In the genomic region with DNA sequence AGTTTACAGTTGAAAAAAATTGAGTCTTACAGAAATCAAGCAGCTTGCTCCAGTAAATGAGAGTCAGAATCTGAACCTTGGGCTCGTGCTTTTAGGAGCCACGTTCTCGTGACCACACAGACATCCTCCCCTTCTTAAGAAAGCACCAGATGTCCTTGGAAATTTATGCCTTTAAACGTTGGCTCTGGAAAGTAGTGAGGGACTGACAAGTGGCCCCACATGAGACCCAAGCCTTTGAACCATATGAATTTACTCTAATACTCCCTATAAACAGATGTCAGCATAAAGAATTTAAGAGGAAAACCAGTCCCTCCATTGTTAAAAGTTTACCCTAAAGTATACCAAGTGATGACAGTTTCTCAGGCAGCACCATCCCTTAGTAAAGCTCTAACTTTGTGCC, we compare ENCODE assay signal across 18 cellular contexts.
A peak's percentile ranks its signal among the peaks of the same experiment; 100 is the strongest.
DNase-seq lines count a peak whose midpoint lies in the region; ATAC-seq and TF ChIP-seq lines count a peak whose summit lies in the region.
"Had no signal": no experiment of that assay in that cellular context is flagged by ENCODE, and none has a peak within 500 bp of the region (broad histone marks: within the 10 kb centered on the region; RNA-seq: fewer than 3 reads in every experiment).

No MANE protein-coding gene starts in this region.

- H3K27ac Mint-ChIP-seq in nephron: peak overlapping the region in 2 of 3 experiments; percentile 84 to 87
- H3K27ac Mint-ChIP-seq: CD8-positive, alpha-beta T cell; IgD-negative memory B cell had no signal

- ATAC-seq in HG03354 (IDR thresholded peaks at IDR 0.05; ENCODE audit: poor library complexity, severe bottlenecking, unreplicated experiment): no peak
- ATAC-seq: CD8-positive, alpha-beta T cell had no signal

- no peaks in the 10 kb centered on the region for H3K36me3 ChIP-seq in stomach smooth muscle (ENCODE audit: control insufficient read depth in 2 of 2, insufficient read depth in 2 of 2, low read length in 2 of 2)
- H3K36me3 ChIP-seq in suprapubic skin: no peaks in the 10 kb centered on the region
- H3K36me3 ChIP-seq: BLaER1 treated with 17β-estradiol and CSF1 and Interleukin-3, amounts not matched to agents 10 nM and 100 nM had no signal

- H3K4me1 Mint-ChIP-seq in nephron: peaks cover 42% of the 10 kb centered on the region
- H3K4me1 Mint-ChIP-seq: IgD-negative memory B cell had no signal

- no peak for TF ChIP-seq EP300 in suprapubic skin (IDR thresholded peaks at IDR 0.05)

- no peak for TF ChIP-seq POLR2A in suprapubic skin (IDR thresholded peaks at IDR 0.05)

- WGBS in suprapubic skin: 63% methylated on average over 4 of the region's 4 CpGs

- TF ChIP-seq CTCF in fibroblast of villous mesenchyme (IDR thresholded peaks at IDR 0.05; ENCODE audit: insufficient read depth, low read depth, low read length): no peak
- no peak for TF ChIP-seq CTCF in nephron (IDR thresholded peaks at IDR 0.05; ENCODE audit: unreplicated experiment in 3 of 3)
- no peak for TF ChIP-seq CTCF in suprapubic skin (IDR thresholded peaks at IDR 0.05)

- DNase-seq in NCI-H69 (lab: John Stamatoyannopoulos, UW): peak; percentile 6
- peak; percentile 24 for DNase-seq in fibroblast of villous mesenchyme (ENCODE audit: low read depth)
- DNase-seq in suprapubic skin (ENCODE audit: low spot score in 2 of 2): no peak
- DNase-seq in DMS79 (lab: John Stamatoyannopoulos, UW): no peak
- DNase-seq: Calu3; CD8-positive, alpha-beta T cell; HCEC 1CT; Karpas-422; NCI-H1048; NCI-H1436 treated with DMSO at 0.1 percent for 48 hours; NCI-H2029 treated with DMSO at 0.1 percent for 48 hours; NCI-H2171; Right ventricle myocardium superior had no signal

- no peaks in the 10 kb centered on the region for H3K4me1 ChIP-seq in stomach smooth muscle (ENCODE audit: control insufficient read depth, insufficient read depth, low read length)
- H3K4me1 ChIP-seq in suprapubic skin: no peaks in the 10 kb centered on the region
- H3K4me1 ChIP-seq: BLaER1 treated with 17β-estradiol and CSF1 and Interleukin-3, amounts not matched to agents 10 nM and 100 nM had no signal

- H3K9me3 ChIP-seq in stomach smooth muscle (ENCODE audit: control insufficient read depth in 2 of 2, low read length in 2 of 2) (no peaks in the 10 kb centered on the region), suprapubic skin (no peaks in the 10 kb centered on the region)
- H3K9me3 ChIP-seq: BLaER1 treated with 17β-estradiol and CSF1 and Interleukin-3, amounts not matched to agents 10 nM and 100 nM had no signal

- H3K27me3 ChIP-seq in stomach smooth muscle (ENCODE audit: control insufficient read depth in 1 of 2, insufficient read depth in 2 of 2, low read length in 2 of 2) (no peaks in the 10 kb centered on the region), suprapubic skin (no peaks in the 10 kb centered on the region)
- H3K27me3 ChIP-seq: BLaER1 treated with 17β-estradiol and CSF1 and Interleukin-3, amounts not matched to agents 10 nM and 100 nM had no signal

- no peaks in the 10 kb centered on the region for H3K36me3 Mint-ChIP-seq in nephron (ENCODE audit: low read depth)
- H3K36me3 Mint-ChIP-seq: CD8-positive, alpha-beta T cell; IgD-negative memory B cell had no signal

- no peaks in the 10 kb centered on the region for H3K27me3 Mint-ChIP-seq in nephron (ENCODE audit: low read depth)
- H3K27me3 Mint-ChIP-seq: IgD-negative memory B cell had no signal

- H3K4me3 Mint-ChIP-seq in nephron: no peak overlapping the region
- H3K4me3 Mint-ChIP-seq: CD8-positive, alpha-beta T cell; IgD-negative memory B cell had no signal

- peak overlapping the region; percentile 56 for H3K27ac ChIP-seq in stomach smooth muscle (ENCODE audit: low read length)
- H3K27ac ChIP-seq in suprapubic skin: no peak overlapping the region
- H3K27ac ChIP-seq: BLaER1 treated with 17β-estradiol and CSF1 and Interleukin-3, amounts not matched to agents 10 nM and 100 nM had no signal

- H3K9me3 Mint-ChIP-seq in nephron: no peaks in the 10 kb centered on the region
- H3K9me3 Mint-ChIP-seq: CD8-positive, alpha-beta T cell; IgD-negative memory B cell had no signal

- no peak overlapping the region for H3K4me3 ChIP-seq in fibroblast of villous mesenchyme (ENCODE audit: low read depth, low read length)
- no peak overlapping the region for H3K4me3 ChIP-seq in stomach smooth muscle (ENCODE audit: low read length in 2 of 2)
- H3K4me3 ChIP-seq in suprapubic skin: no peak overlapping the region
- H3K4me3 ChIP-seq: BLaER1 treated with 17β-estradiol and CSF1 and Interleukin-3, amounts not matched to agents 10 nM and 100 nM had no signal

- no peak overlapping the region for H3K9ac ChIP-seq in stomach smooth muscle (ENCODE audit: low read length in 2 of 2)
- H3K9ac ChIP-seq: BLaER1 treated with 17β-estradiol and CSF1 and Interleukin-3, amounts not matched to agents 10 nM and 100 nM had no signal

Comparison
In these comparisons a context has a peak if more than half of its experiments do, and no peak if none do; other contexts are left out.
1. DNase-seq: peak in NCI-H69 (single experiment) and fibroblast of villous mesenchyme (single experiment); none in suprapubic skin (0 of 2) and DMS79 (single experiment).